Comparison of ENCODE assay signal across 1 cellular context in the genomic region with DNA sequence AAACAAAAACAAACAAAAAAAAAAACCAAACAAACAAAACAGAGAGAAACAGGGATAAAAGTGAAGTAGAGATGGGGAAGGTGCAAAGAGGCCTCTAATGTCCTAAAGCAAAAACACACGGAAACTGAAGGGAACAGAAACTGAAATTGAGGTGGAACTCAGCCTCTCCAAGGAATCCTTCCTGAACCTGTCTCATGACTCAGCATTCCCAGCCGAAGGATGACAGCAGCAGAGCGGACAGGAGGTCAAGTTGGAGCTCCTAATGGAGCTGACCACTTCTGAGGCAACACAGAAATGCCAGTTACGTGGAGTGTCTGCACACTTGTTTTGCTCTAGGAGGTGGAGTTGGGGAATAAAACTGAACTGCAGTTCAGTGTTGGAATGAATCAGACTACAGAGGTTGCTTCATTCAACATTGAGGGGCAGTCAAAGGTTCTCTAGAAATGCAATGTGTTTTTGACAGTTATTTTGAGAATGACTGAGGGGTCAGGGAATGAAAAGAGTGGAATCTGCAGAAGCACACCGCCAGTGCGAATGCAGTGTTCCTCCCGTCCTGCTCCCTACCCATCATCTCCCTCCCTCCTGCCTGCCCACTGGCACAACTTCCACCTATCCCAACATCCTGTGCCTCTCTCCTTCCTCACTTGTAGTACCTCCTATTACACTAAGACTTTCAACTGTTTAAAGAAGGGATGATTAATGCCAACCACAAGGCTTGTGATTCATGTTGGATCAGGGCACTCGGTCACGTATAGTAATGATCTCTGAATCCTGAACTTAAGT.
TF ChIP-seq lines count a peak whose summit lies in the region.

No MANE protein-coding gene starts in this region.

TF ChIP-seq in HepG2, 621 proteins besides CTCF, POLR2A, EP300 and RAD21 (continued from another document and continues in another):
- no peak for TF ChIP-seq LRRFIP1 (CRISPR knock-in tag; conservative IDR thresholded peaks at IDR 0.05)
- TF ChIP-seq ASH2L (IDR thresholded peaks at IDR 0.05; ENCODE audit: insufficient read length, low read depth, low read length): no peak
- TF ChIP-seq, protein P1, sequence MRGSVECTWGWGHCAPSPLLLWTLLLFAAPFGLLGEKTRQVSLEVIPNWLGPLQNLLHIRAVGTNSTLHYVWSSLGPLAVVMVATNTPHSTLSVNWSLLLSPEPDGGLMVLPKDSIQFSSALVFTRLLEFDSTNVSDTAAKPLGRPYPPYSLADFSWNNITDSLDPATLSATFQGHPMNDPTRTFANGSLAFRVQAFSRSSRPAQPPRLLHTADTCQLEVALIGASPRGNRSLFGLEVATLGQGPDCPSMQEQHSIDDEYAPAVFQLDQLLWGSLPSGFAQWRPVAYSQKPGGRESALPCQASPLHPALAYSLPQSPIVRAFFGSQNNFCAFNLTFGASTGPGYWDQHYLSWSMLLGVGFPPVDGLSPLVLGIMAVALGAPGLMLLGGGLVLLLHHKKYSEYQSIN (CRISPR knock-in tag; IDR thresholded peaks at IDR 0.05; ENCODE audit: borderline replicate concordance): no peak
- peak; percentile 72; the same call in 1 of the 2 replicates for TF ChIP-seq RXRA (CRISPR knock-in tag; IDR thresholded peaks at IDR 0.05)
- no peak for TF ChIP-seq PHF21A (CRISPR knock-in tag; IDR thresholded peaks at IDR 0.05)
- no peak for TF ChIP-seq ZNF737 (CRISPR knock-in tag; IDR thresholded peaks at IDR 0.05; ENCODE audit: borderline replicate concordance)
- no peak for TF ChIP-seq ZNF598 (CRISPR knock-in tag; IDR thresholded peaks at IDR 0.05; ENCODE audit: borderline replicate concordance)
- no peak for TF ChIP-seq TEF (CRISPR knock-in tag; IDR thresholded peaks at IDR 0.05)
- no peak for TF ChIP-seq SMAD3 (CRISPR knock-in tag; IDR thresholded peaks at IDR 0.05)
- peak; percentile 23; the same call in 1 of the 2 replicates for TF ChIP-seq ZNF281 (CRISPR knock-in tag; IDR thresholded peaks at IDR 0.05; ENCODE audit: borderline replicate concordance)
- 0 out of 2 replicates have a peak, but pooled peaks have one; percentile 17 for TF ChIP-seq ZNF644 (CRISPR knock-in tag; IDR thresholded peaks at IDR 0.05; ENCODE audit: low read depth)
- TF ChIP-seq HNF4A (CRISPR knock-in tag; IDR thresholded peaks at IDR 0.05): 0 out of 2 replicates have a peak, but pooled peaks have one; percentile 19
- TF ChIP-seq MIER3 (CRISPR knock-in tag; IDR thresholded peaks at IDR 0.05; ENCODE audit: borderline replicate concordance): no peak
- no peak for TF ChIP-seq NFYB (CRISPR knock-in tag; IDR thresholded peaks at IDR 0.05)
- TF ChIP-seq ZBTB33 (CRISPR knock-in tag; IDR thresholded peaks at IDR 0.05): peak; percentile 26; the same call in 1 of the 2 replicates
- TF ChIP-seq ARID4A (CRISPR knock-in tag; IDR thresholded peaks at IDR 0.05; ENCODE audit: borderline replicate concordance): peak; percentile 26; the same call in 1 of the 2 replicates
- TF ChIP-seq GMEB2 (CRISPR knock-in tag; IDR thresholded peaks at IDR 0.05; ENCODE audit: low read depth): no peak
- no peak for TF ChIP-seq ATF1 (CRISPR knock-in tag; IDR thresholded peaks at IDR 0.05)
- peak; percentile 64; the same call in 1 of the 2 replicates for TF ChIP-seq FOSL2 (CRISPR knock-in tag; IDR thresholded peaks at IDR 0.05)
- no peak for TF ChIP-seq ZNF562 (CRISPR knock-in tag; IDR thresholded peaks at IDR 0.05; ENCODE audit: borderline replicate concordance)
- TF ChIP-seq SRSF9 (IDR thresholded peaks at IDR 0.05; ENCODE audit: borderline replicate concordance, insufficient read depth, low read depth, low read length, poor library complexity, severe bottlenecking): no peak
- no peak for TF ChIP-seq IRF9 (CRISPR knock-in tag; IDR thresholded peaks at IDR 0.05; ENCODE audit: borderline replicate concordance)
- no peak for TF ChIP-seq NCOA2 (CRISPR knock-in tag; IDR thresholded peaks at IDR 0.05)
- no peak for TF ChIP-seq ZNF709 (CRISPR knock-in tag; IDR thresholded peaks at IDR 0.05)
- no peak for TF ChIP-seq ATAD3A (CRISPR knock-in tag; IDR thresholded peaks at IDR 0.05)
- TF ChIP-seq SAP130 (CRISPR knock-in tag; IDR thresholded peaks at IDR 0.05; ENCODE audit: low read depth): peak; percentile 85
- peak; percentile 81 for TF ChIP-seq TEAD3 (CRISPR knock-in tag; optimal IDR thresholded peaks at IDR 0.05; ENCODE audit: borderline replicate concordance)
- no peak for TF ChIP-seq ELF4 (CRISPR knock-in tag; IDR thresholded peaks at IDR 0.05; ENCODE audit: borderline replicate concordance)
- no peak for TF ChIP-seq NFRKB (IDR thresholded peaks at IDR 0.05)
- TF ChIP-seq MIER2 (CRISPR knock-in tag; IDR thresholded peaks at IDR 0.05): no peak
- no peak for TF ChIP-seq ZNF629 (CRISPR knock-in tag; conservative IDR thresholded peaks at IDR 0.05)
- TF ChIP-seq SMAD1 (CRISPR knock-in tag; IDR thresholded peaks at IDR 0.05; ENCODE audit: borderline replicate concordance, low read depth): no peak
- no peak for TF ChIP-seq HCFC1 (IDR thresholded peaks at IDR 0.05; ENCODE audit: low read depth, low read length)
- TF ChIP-seq ZNF274 (CRISPR knock-in tag; IDR thresholded peaks at IDR 0.05): no peak
- TF ChIP-seq, protein P2, sequence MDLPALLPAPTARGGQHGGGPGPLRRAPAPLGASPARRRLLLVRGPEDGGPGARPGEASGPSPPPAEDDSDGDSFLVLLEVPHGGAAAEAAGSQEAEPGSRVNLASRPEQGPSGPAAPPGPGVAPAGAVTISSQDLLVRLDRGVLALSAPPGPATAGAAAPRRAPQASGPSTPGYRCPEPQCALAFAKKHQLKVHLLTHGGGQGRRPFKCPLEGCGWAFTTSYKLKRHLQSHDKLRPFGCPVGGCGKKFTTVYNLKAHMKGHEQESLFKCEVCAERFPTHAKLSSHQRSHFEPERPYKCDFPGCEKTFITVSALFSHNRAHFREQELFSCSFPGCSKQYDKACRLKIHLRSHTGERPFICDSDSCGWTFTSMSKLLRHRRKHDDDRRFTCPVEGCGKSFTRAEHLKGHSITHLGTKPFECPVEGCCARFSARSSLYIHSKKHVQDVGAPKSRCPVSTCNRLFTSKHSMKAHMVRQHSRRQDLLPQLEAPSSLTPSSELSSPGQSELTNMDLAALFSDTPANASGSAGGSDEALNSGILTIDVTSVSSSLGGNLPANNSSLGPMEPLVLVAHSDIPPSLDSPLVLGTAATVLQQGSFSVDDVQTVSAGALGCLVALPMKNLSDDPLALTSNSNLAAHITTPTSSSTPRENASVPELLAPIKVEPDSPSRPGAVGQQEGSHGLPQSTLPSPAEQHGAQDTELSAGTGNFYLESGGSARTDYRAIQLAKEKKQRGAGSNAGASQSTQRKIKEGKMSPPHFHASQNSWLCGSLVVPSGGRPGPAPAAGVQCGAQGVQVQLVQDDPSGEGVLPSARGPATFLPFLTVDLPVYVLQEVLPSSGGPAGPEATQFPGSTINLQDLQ (CRISPR knock-in tag; IDR thresholded peaks at IDR 0.05): no peak
- no peak for TF ChIP-seq SALL2 (CRISPR knock-in tag; IDR thresholded peaks at IDR 0.05)
- peak; percentile 94 for TF ChIP-seq MAFG (CRISPR knock-in tag; IDR thresholded peaks at IDR 0.05)
- peak; percentile 42; the same call in 1 of the 2 replicates for TF ChIP-seq IRF2 (CRISPR knock-in tag; IDR thresholded peaks at IDR 0.05)
- TF ChIP-seq RFX5 (IDR thresholded peaks at IDR 0.05; ENCODE audit: low read depth, low read length): no peak
